In genomic region chr4:82268050-82268825, GRCh38 we compare ENCODE assay signal across 8 cellular contexts.
DNase-seq lines count a peak whose midpoint lies in the region; ATAC-seq, FAIRE-seq and TF ChIP-seq lines count a peak whose summit lies in the region.

No MANE protein-coding gene starts in this region.

- H3K4me3 Mint-ChIP-seq in T-helper 17 cell: no peak overlapping the region

- DNase-seq in NCI-H1694 treated with DMSO at 0.1 percent for 48 hours (lab: John Stamatoyannopoulos, UW) (peak; percentile 61), T-helper 17 cell (no peak), caudate nucleus (lab: John Stamatoyannopoulos, UW) (peak in 50 of 61 donors; percentile 2 to 82 (median 28)), islet precursor cell (peak; percentile 77)
- DNase-seq in stimulated activated CD4-positive, alpha-beta T cell treated with anti-CD3 and anti-CD28 coated beads, Interleukin-2, amount 100 ng/mL, for 4 hours (ENCODE audit: low read depth): peak; percentile 10

- H3K36me3 Mint-ChIP-seq in T-helper 17 cell (ENCODE audit: low read depth): peaks cover 3% of the 10 kb centered on the region

- H3K27ac ChIP-seq in caudate nucleus (ENCODE audit: low read depth, low read length): no peak overlapping the region

- ATAC-seq in HG02938 (IDR thresholded peaks at IDR 0.05; ENCODE audit: unreplicated experiment) (peak; percentile 81), T-helper 17 cell (peak; percentile 89)

- H3K27me3 Mint-ChIP-seq in T-helper 17 cell: peaks cover 22% of the 10 kb centered on the region

- no peaks in the 10 kb centered on the region for H3K9me3 ChIP-seq in T-helper 17 cell (ENCODE audit: control insufficient read depth, low read length, poor library complexity, severe bottlenecking)

- no peak overlapping the region for H3K27ac Mint-ChIP-seq in T-helper 17 cell

- H3K4me1 Mint-ChIP-seq in T-helper 17 cell: peaks cover 16% of the 10 kb centered on the region

- TF ChIP-seq CTCF in GM12874 (IDR thresholded peaks at IDR 0.05; ENCODE audit: insufficient read depth, low read depth, low read length): peak; percentile 64

- FAIRE-seq in A204.1 (lab: Jason Lieb, UNC): peak; percentile 70

Comparison
In these comparisons a context has a peak if more than half of its experiments do, and no peak if none do; other contexts are left out.
1. DNase-seq: peak in NCI-H1694 treated with DMSO at 0.1 percent for 48 hours (single experiment), caudate nucleus (50 of 61), islet precursor cell (single experiment) and stimulated activated CD4-positive, alpha-beta T cell treated with anti-CD3 and anti-CD28 coated beads, Interleukin-2, amount 100 ng/mL, for 4 hours (single experiment); none in T-helper 17 cell (0 of 3).